Comparison of ENCODE assay signal across 16 cellular contexts in genomic region chr7:117325836-117326235, GRCh38. TPM values are rescaled to one million over a fixed set of nuclear protein-coding genes. Genes with fewer than 3 reads are reported as not detected.
"Had no signal": no experiment of that assay in that cellular context is flagged by ENCODE, and none has a peak within 500 bp of the region (broad histone marks: within the 10 kb centered on the region; RNA-seq: fewer than 3 reads in every experiment).

No MANE protein-coding gene starts in this region.

- H3K4me3 ChIP-seq: lung, tibial artery, uterus had no signal

- H3K27me3 ChIP-seq: uterus had no signal

- H3K27ac ChIP-seq: tibial artery had no signal

- DNase-seq: activated CD4-positive, alpha-beta T cell treated with anti-CD3 and anti-CD28 coated beads, Interleukin-2, amount 10 ng/mL, durations not matched to agents 7 days and 5 days; activated CD4-positive, CD25-positive, alpha-beta regulatory T cell; activated CD8-positive, alpha-beta memory T cell treated with anti-CD3 and anti-CD28 coated beads, Interleukin-2, amount 50 U/mL, for 48 hours; activated naive CD8-positive, alpha-beta T cell treated with anti-CD3 and anti-CD28 coated beads for 36 hours; amygdala; effector memory CD4-positive, alpha-beta T cell; foreskin melanocyte; head of caudate nucleus; immature natural killer cell; naive B cell; retina; stimulated activated CD4-positive, alpha-beta T cell treated with anti-CD3 and anti-CD28 coated beads, Interleukin-2, amount 100 ng/mL, for 48 hours; T-helper 2 cell; tibial artery; uterus had no signal

- H3K36me3 ChIP-seq: tibial artery, uterus had no signal

- H3K9me3 ChIP-seq: uterus had no signal

- H3K4me1 ChIP-seq: uterus had no signal

RNA-seq across cellular contexts. Expression of gene WNT2, which starts 3.0 kb away (rescaled TPM):
- total RNA-seq: activated CD4-positive, alpha-beta T cell treated with anti-CD3 and anti-CD28 coated beads, Interleukin-2, amount 10 ng/mL, durations not matched to agents 7 days and 5 days; activated naive CD8-positive, alpha-beta T cell treated with anti-CD3 and anti-CD28 coated beads for 36 hours had no signal
- polyA plus RNA-seq: immature natural killer cell had no signal
